1 cellular context compared by ENCODE assay signal in the genomic region with DNA sequence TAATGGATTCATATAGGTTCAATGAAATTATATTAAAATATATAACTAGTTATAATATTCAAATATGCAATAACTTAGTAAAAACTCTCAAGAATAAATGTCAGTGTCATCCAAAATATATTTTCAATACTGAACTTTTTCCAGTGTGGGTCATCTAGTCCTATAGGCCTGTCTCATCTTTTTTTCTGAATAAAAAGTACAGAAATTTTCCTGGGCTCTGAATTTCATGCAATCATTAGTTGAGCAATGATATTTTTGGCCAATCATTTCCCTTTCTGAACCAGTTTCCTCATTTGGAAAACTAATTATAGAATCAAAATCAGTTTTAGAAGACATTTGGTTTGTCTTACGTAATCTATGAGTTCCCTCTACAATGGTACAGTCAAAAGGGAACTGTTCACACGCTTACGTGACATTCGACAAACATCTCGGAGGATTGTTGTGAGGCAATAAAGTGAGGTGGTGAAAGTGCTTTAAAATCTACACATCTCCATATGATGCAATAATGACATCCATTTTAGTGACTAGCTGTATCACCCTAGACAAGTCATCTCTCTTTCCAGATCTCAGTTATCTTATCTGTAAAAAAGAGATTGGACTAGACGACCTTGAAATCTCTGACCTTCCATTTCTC.
TF ChIP-seq lines count a peak whose summit lies in the region.

No MANE protein-coding gene starts in this region.

TF ChIP-seq in K562, 482 proteins besides CTCF, POLR2A, EP300 and RAD21 (continued from another document):
- TF ChIP-seq SMARCA4 (IDR thresholded peaks at IDR 0.05) (no peak), CEBPG (CRISPR knock-in tag; IDR thresholded peaks at IDR 0.05) (0 out of 2 replicates have a peak, but pooled peaks have one; percentile 33), CEBPG (tag; conservative IDR thresholded peaks at IDR 0.05 in 1 of 2, IDR thresholded peaks at IDR 0.05 in 1 of 2) (peak; percentile 84 to 85), ESRRA (IDR thresholded peaks at IDR 0.05; ENCODE audit: borderline replicate concordance, low read depth) (peak; percentile 81; the same call in 1 of the 2 replicates), PURB (CRISPR knock-in tag; IDR thresholded peaks at IDR 0.05; ENCODE audit: low read depth) (no peak), ETV1 (tag; conservative IDR thresholded peaks at IDR 0.05; ENCODE audit: low read depth) (no peak)
- TF ChIP-seq, protein P1, sequence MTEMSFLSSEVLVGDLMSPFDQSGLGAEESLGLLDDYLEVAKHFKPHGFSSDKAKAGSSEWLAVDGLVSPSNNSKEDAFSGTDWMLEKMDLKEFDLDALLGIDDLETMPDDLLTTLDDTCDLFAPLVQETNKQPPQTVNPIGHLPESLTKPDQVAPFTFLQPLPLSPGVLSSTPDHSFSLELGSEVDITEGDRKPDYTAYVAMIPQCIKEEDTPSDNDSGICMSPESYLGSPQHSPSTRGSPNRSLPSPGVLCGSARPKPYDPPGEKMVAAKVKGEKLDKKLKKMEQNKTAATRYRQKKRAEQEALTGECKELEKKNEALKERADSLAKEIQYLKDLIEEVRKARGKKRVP (CRISPR knock-in tag; IDR thresholded peaks at IDR 0.05): peak; percentile 22; the same call in 1 of the 2 replicates
TF ChIP-seq in K562: peak in this region for 7.
